8 cellular contexts compared by ENCODE assay signal in the genomic region with DNA sequence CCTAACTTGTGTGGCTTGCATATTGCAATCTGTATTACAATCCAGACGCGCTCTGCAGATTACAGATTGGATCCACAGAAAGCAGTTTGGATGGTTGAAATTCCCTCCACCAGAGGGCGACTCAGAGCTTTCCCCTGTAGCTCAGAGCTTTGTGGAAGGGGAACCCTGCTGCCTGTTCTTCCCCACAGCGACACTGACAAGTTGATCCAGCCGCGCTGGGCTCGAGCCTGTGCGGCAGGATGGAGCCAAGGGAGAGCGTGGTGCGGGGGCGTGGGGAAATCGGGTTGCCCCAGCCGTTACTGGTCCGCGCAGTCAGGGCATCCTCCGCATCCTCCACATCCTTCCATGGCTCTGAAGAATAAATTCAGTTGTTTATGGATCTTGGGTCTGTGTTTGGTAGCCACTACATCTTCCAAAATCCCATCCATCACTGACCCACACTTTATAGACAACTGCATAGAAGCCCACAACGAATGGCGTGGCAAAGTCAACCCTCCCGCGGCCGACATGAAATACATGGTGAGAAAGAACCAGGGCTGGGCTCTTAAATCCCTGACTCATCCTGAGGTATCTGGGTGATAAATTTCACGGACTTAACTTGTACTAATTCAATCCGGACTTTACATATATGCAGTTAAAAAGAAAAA. TPM values are rescaled to one million over a fixed set of nuclear protein-coding genes. Genes with fewer than 3 reads are reported as not detected.
DNase-seq lines count a peak whose midpoint lies in the region; ATAC-seq and TF ChIP-seq lines count a peak whose summit lies in the region.

A gene with protein sequence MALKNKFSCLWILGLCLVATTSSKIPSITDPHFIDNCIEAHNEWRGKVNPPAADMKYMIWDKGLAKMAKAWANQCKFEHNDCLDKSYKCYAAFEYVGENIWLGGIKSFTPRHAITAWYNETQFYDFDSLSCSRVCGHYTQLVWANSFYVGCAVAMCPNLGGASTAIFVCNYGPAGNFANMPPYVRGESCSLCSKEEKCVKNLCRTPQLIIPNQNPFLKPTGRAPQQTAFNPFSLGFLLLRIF (plus strand): TSS at position 287 of the 647 bp plus-strand sequence. CDS start 59 bp downstream, at position 346.

- no peaks in the 10 kb centered on the region for H3K36me3 Mint-ChIP-seq in activated naive CD8-positive, alpha-beta T cell treated with anti-CD3 and anti-CD28 coated beads for 36 hours

- TF ChIP-seq POLR2A in tibial nerve (IDR thresholded peaks at IDR 0.05) = no peak

- no peak within 1 kb of the TSS for H3K27ac ChIP-seq in HUES6 (ENCODE audit: low read depth, low read length)
- H3K27ac ChIP-seq in parathyroid adenoma = no peak within 1 kb of the TSS
- peak within 1 kb of the TSS in 1 of 4 donors; percentile 50 for H3K27ac ChIP-seq in tibial nerve

- H3K9me3 ChIP-seq in HUES6 (ENCODE audit: control insufficient read depth, insufficient read depth, low read depth, low read length) (no peaks in the 10 kb centered on the region), parathyroid adenoma (ENCODE audit: control insufficient read depth, low read length) (no peaks in the 10 kb centered on the region), tibial nerve (no peaks in the 10 kb centered on the region)

- peak within 1 kb of the TSS; percentile 3 for H3K9ac ChIP-seq in HUES6 (ENCODE audit: low read length)
- no peak within 1 kb of the TSS for H3K9ac ChIP-seq in parathyroid adenoma

- peak in 1 of 2 donors; percentile 61 for TF ChIP-seq EP300 in tibial nerve (IDR thresholded peaks at IDR 0.05)

- H3K36me3 ChIP-seq in HUES6 (ENCODE audit: control insufficient read depth, insufficient read depth, low read length) (no peaks in the 10 kb centered on the region), parathyroid adenoma (ENCODE audit: control insufficient read depth, insufficient read depth, low read length) (no peaks in the 10 kb centered on the region), tibial nerve (no peaks in the 10 kb centered on the region)

- H3K4me3 Mint-ChIP-seq in activated naive CD8-positive, alpha-beta T cell treated with anti-CD3 and anti-CD28 coated beads for 36 hours = peak within 1 kb of the TSS; percentile 71

- H3K27ac Mint-ChIP-seq in activated naive CD8-positive, alpha-beta T cell treated with anti-CD3 and anti-CD28 coated beads for 36 hours = no peak within 1 kb of the TSS

- no peaks in the 10 kb centered on the region for H3K9me3 Mint-ChIP-seq in activated naive CD8-positive, alpha-beta T cell treated with anti-CD3 and anti-CD28 coated beads for 36 hours

- H3K4me3 ChIP-seq in HUES6 (ENCODE audit: low read depth, low read length) = peak within 1 kb of the TSS; percentile 68
- H3K4me3 ChIP-seq in parathyroid adenoma (ENCODE audit: low read depth, low read length) = no peak within 1 kb of the TSS
- H3K4me3 ChIP-seq in tibial nerve = peak within 1 kb of the TSS; percentile 18 to 51 (median 36)

- H3K4me1 Mint-ChIP-seq in activated naive CD8-positive, alpha-beta T cell treated with anti-CD3 and anti-CD28 coated beads for 36 hours = peaks cover 20% of the 10 kb centered on the region

- TF ChIP-seq CTCF in parathyroid adenoma (IDR thresholded peaks at IDR 0.05) (peak; percentile 92), tibial nerve (IDR thresholded peaks at IDR 0.05) (peak; percentile 87 to 94 (median 92))

- intact Hi-C loops in Right ventricle myocardium superior (cut with DNase I) = loop anchor here (10.0 kb wide), 2 partner anchors 60 to 150 kb away; a partner anchor contains a TSS

- WGBS in tibial nerve, 2 donors = 7 to 8% methylated on average over 23 of the region's 23 CpGs

- H3K27me3 Mint-ChIP-seq in activated naive CD8-positive, alpha-beta T cell treated with anti-CD3 and anti-CD28 coated beads for 36 hours = peaks cover 50% of the 10 kb centered on the region

- H3K79me2 ChIP-seq in parathyroid adenoma = no peaks in the 10 kb centered on the region

- H2AFZ ChIP-seq in parathyroid adenoma = peak within 1 kb of the TSS; percentile 60

- peak; percentile 70 for ATAC-seq in GM21515 (IDR thresholded peaks at IDR 0.05; ENCODE audit: unreplicated experiment)
- ATAC-seq in Right ventricle myocardium superior (ENCODE audit: poor library complexity) = peak; percentile 87

- no peaks in the 10 kb centered on the region for H3K27me3 ChIP-seq in HUES6 (ENCODE audit: control insufficient read depth, insufficient read depth, low read length)
- H3K27me3 ChIP-seq in parathyroid adenoma (ENCODE audit: control insufficient read depth, insufficient read depth, low read length) = no peaks in the 10 kb centered on the region
- no peaks in the 10 kb centered on the region for H3K27me3 ChIP-seq in tibial nerve

- DNase-seq in EL = peak; percentile 93
- peak; percentile 95 for DNase-seq in SK-N-DZ (ENCODE audit: low spot score)
- peak; percentile 72 for DNase-seq in activated naive CD8-positive, alpha-beta T cell treated with anti-CD3 and anti-CD28 coated beads for 36 hours
- peak; percentile 82 for DNase-seq in Right ventricle myocardium superior
- DNase-seq in tibial nerve (ENCODE audit: low spot score in 2 of 2) = peak; percentile 84 to 96

- peak within 1 kb of the TSS; percentile 47 for H3K4me2 ChIP-seq in parathyroid adenoma (ENCODE audit: low read length)

- H3K4me1 ChIP-seq in HUES6 (ENCODE audit: control insufficient read depth, insufficient read depth, low read length) = peaks cover 9% of the 10 kb centered on the region; the same call in 1 of the 2 replicates
- no peaks in the 10 kb centered on the region for H3K4me1 ChIP-seq in parathyroid adenoma
- peaks cover 0 to 19% (median 5%) of the 10 kb centered on the region in 4 donors for H3K4me1 ChIP-seq in tibial nerve

RNA-seq across cellular contexts. Expression of the gene that starts here (rescaled TPM):
- not detected in 2 replicates for polyA plus RNA-seq in SK-N-DZ (2014; cell fraction: cytosol; rRNA removed)
- not detected in 2 replicates for polyA plus RNA-seq in SK-N-DZ (2014; cell fraction: nucleus; rRNA removed)
- not detected for total RNA-seq in activated naive CD8-positive, alpha-beta T cell treated with anti-CD3 and anti-CD28 coated beads for 36 hours
- total RNA-seq in Right ventricle myocardium superior (not detected), tibial nerve (not detected)

Comparison
In these comparisons a context has a peak if more than half of its experiments do, and no peak if none do; other contexts are left out.
1. Peak in DNase-seq in activated naive CD8-positive, alpha-beta T cell treated with anti-CD3 and anti-CD28 coated beads for 36 hours; RNA of the gene not detected or under 1 TPM.
2. Peak in DNase-seq and ATAC-seq in Right ventricle myocardium superior; RNA of the gene not detected or under 1 TPM.
3. Peak in DNase-seq and H3K4me3 ChIP-seq in tibial nerve; RNA of the gene not detected or under 1 TPM.